13 cellular contexts compared by ENCODE assay signal in genomic region chr18:31679806-31680793, GRCh38. TPM values are rescaled to one million over a fixed set of nuclear protein-coding genes. Genes with fewer than 3 reads are reported as not detected.
DNase-seq lines count a peak whose midpoint lies in the region; ATAC-seq and TF ChIP-seq lines count a peak whose summit lies in the region.
"Had no signal": no experiment of that assay in that cellular context is flagged by ENCODE, and none has a peak within 500 bp of the region (broad histone marks: within the 10 kb centered on the region; RNA-seq: fewer than 3 reads in every experiment).

No MANE protein-coding gene starts in this region.

- no peak overlapping the region for H3K4ac ChIP-seq in H9 (ENCODE audit: low read depth, low read length)

- H3K4me1 ChIP-seq in H9 (ENCODE audit: insufficient read depth, low read length) = peaks cover 21% of the 10 kb centered on the region
- H3K4me1 ChIP-seq in SJCRH30 = no peaks in the 10 kb centered on the region
- H3K4me1 ChIP-seq: prostate gland, upper lobe of right lung had no signal

- H3K27me3 ChIP-seq in H9 (ENCODE audit: insufficient read depth, low read length) = no peaks in the 10 kb centered on the region
- no peaks in the 10 kb centered on the region for H3K27me3 ChIP-seq in SJCRH30
- H3K27me3 ChIP-seq: BLaER1 had no signal

- H3K9ac ChIP-seq in H9 (ENCODE audit: extremely low read depth, insufficient read length, low read length) = no peak overlapping the region
- H3K9ac ChIP-seq: BLaER1 had no signal

- CTCF ChIA-PET in RWPE1 (lab: Yijun Ruan, JAX) = interaction anchor here (0.7 kb wide), 1 partner anchor 243 kb away, joined by 6 read pairs; no protein-coding TSS in a partner anchor

- H4K5ac ChIP-seq in H9 (ENCODE audit: insufficient read length, low read depth, low read length) = no peak overlapping the region

- no peaks in the 10 kb centered on the region for H3K27me3 Mint-ChIP-seq in H9 (ENCODE audit: low read depth)
- H3K27me3 Mint-ChIP-seq in progenitor cell of endocrine pancreas = no peaks in the 10 kb centered on the region

- no peak for ATAC-seq in GM21619 (IDR thresholded peaks at IDR 0.05; ENCODE audit: unreplicated experiment)
- ATAC-seq: activated T-cell treated with anti-CD3 and anti-CD28 coated beads, Interleukin-2, amount 50 U/mL, for 4 hours; upper lobe of right lung had no signal

- H3K4me3 ChIP-seq in fibroblast of mammary gland (ENCODE audit: control insufficient read depth, low read depth, low read length) (no peak overlapping the region), SJCRH30 (no peak overlapping the region)
- H3K4me3 ChIP-seq: BLaER1, prostate gland, upper lobe of right lung had no signal

- no peak for TF ChIP-seq CTCF in H9 (conservative IDR thresholded peaks at IDR 0.05)
- TF ChIP-seq CTCF in RWPE1 (conservative IDR thresholded peaks at IDR 0.05; ENCODE audit: low read depth) = no peak
- TF ChIP-seq CTCF in fibroblast of mammary gland (conservative IDR thresholded peaks at IDR 0.05; ENCODE audit: control insufficient read depth, insufficient read depth, low read depth, low read length) = no peak
- TF ChIP-seq CTCF in progenitor cell of endocrine pancreas (IDR thresholded peaks at IDR 0.05; ENCODE audit: unreplicated experiment) = no peak

- H3K4me2 ChIP-seq in H9 (ENCODE audit: insufficient read depth, insufficient read length, low read length) = no peak overlapping the region
- H3K4me2 ChIP-seq: BLaER1 had no signal

- H3K4me3 Mint-ChIP-seq in H9 = peak overlapping the region in 1 of 2 experiments; percentile 63; a peak in 3 of 5 replicates
- no peak overlapping the region for H3K4me3 Mint-ChIP-seq in progenitor cell of endocrine pancreas (ENCODE audit: low read depth)
- H3K4me3 Mint-ChIP-seq: activated T-cell treated with anti-CD3 and anti-CD28 coated beads, Interleukin-2, amount 50 U/mL, for 4 hours had no signal

- peaks cover 11% of the 10 kb centered on the region for H3K23me2 ChIP-seq in H9 (ENCODE audit: insufficient read length, low read depth, low read length, poor library complexity, severe bottlenecking)

- H2BK15ac ChIP-seq in H9 (ENCODE audit: low read depth, low read length) = no peak overlapping the region

- POLR2A ChIA-PET in RWPE1 (lab: Yijun Ruan, JAX; ENCODE audit: low non-redundant PET) = no interaction called here

- WGBS in H9 (ENCODE audit: extremely low coverage, insufficient read length, low lambda C conversion rate) = no CpG with 5 or more reads among the region's 6 CpGs

- no peaks in the 10 kb centered on the region for H3K36me3 ChIP-seq in SJCRH30
- H3K36me3 ChIP-seq: BLaER1, prostate gland, upper lobe of right lung had no signal

- no peak overlapping the region for H4K91ac ChIP-seq in H9 (ENCODE audit: insufficient read length, low read depth, low read length)

- no peak overlapping the region for H4K8ac ChIP-seq in H9 (replicated peaks; ENCODE audit: insufficient read length, low read depth, low read length)

- no peak overlapping the region for H2BK5ac ChIP-seq in H9 (ENCODE audit: insufficient read length, low read length)

- H2AFZ ChIP-seq in H9 (ENCODE audit: low read length) = no peak overlapping the region

- H3K27ac ChIP-seq in H9 (ENCODE audit: insufficient read length, low read depth, low read length) = no peak overlapping the region
- peak overlapping the region; percentile 66 for H3K27ac ChIP-seq in RWPE1
- H3K27ac ChIP-seq in SJCRH30 = no peak overlapping the region
- H3K27ac ChIP-seq: BLaER1, prostate gland, upper lobe of right lung had no signal

- no peaks in the 10 kb centered on the region for H4K20me1 ChIP-seq in H9 (ENCODE audit: control insufficient read depth, insufficient read depth, insufficient read length)

- peaks cover 41% of the 10 kb centered on the region; the same call in 1 of the 2 replicates for H3K79me2 ChIP-seq in H9 (ENCODE audit: insufficient read depth, low read length)

- no peak overlapping the region for H2BK12ac ChIP-seq in H9 (ENCODE audit: insufficient read length, low read depth, low read length)

- H3K18ac ChIP-seq in H9 (ENCODE audit: insufficient read length, low read depth, low read length) = no peak overlapping the region

- no peak overlapping the region for H3K14ac ChIP-seq in H9 (ENCODE audit: insufficient read depth, low read length)

- no peak overlapping the region for H3T11ph ChIP-seq in H9 (ENCODE audit: low read length)

- no peak overlapping the region for H2BK20ac ChIP-seq in H9 (ENCODE audit: low read depth, low read length, poor library complexity, severe bottlenecking)

- H2AK5ac ChIP-seq in H9 (ENCODE audit: insufficient read length, low read length) = no peak overlapping the region

- no peak overlapping the region for H3K56ac ChIP-seq in H9 (ENCODE audit: insufficient read length, low read depth, low read length)

- no peak overlapping the region for H2BK120ac ChIP-seq in H9 (ENCODE audit: low read depth, low read length, poor library complexity, severe bottlenecking)

- H3K23ac ChIP-seq in H9 (ENCODE audit: insufficient read length, low read depth, low read length) = no peak overlapping the region

- H3K4me1 Mint-ChIP-seq in H9 = peaks cover 55 to 68% of the 10 kb centered on the region in 2 experiments
- peaks cover 57% of the 10 kb centered on the region for H3K4me1 Mint-ChIP-seq in progenitor cell of endocrine pancreas (ENCODE audit: low read depth)

- no peak for DNase-seq in H9
- DNase-seq in RWPE1 (ENCODE audit: low spot score) = no peak
- DNase-seq in fibroblast of mammary gland (ENCODE audit: low read depth) = peak; percentile 35
- no peak for DNase-seq in progenitor cell of endocrine pancreas (ENCODE audit: low spot score, unreplicated experiment)
- no peak for DNase-seq in SJCRH30
- no peak for DNase-seq in mucosa of gallbladder (ENCODE audit: low spot score)
- DNase-seq: activated CD4-positive, alpha-beta T cell treated with anti-CD3 and anti-CD28 coated beads for 4 hours; activated T-cell treated with anti-CD3 and anti-CD28 coated beads, Interleukin-2, amount 50 U/mL, for 4 hours; DMS79 treated with DMSO at 0.1 percent for 48 hours; upper lobe of right lung had no signal

- H3K36me3 Mint-ChIP-seq in H9 (ENCODE audit: insufficient read depth in 1 of 3, low read depth in 3 of 3) (peaks cover 0 to 3% (median 0%) of the 10 kb centered on the region in 3 experiments; a peak in 2 of 7 replicates), progenitor cell of endocrine pancreas (ENCODE audit: insufficient read depth) (no peaks in the 10 kb centered on the region)

- H3K9me3 ChIP-seq in H9 (ENCODE audit: control insufficient read depth, low read depth, low read length) (no peaks in the 10 kb centered on the region), SJCRH30 (replicated peaks) (no peaks in the 10 kb centered on the region)
- H3K9me3 ChIP-seq: BLaER1, prostate gland, upper lobe of right lung had no signal

- peaks cover 11% of the 10 kb centered on the region for H3K79me1 ChIP-seq in H9 (ENCODE audit: insufficient read depth, low read depth, low read length, poor library complexity, severe bottlenecking)

- H3K27ac Mint-ChIP-seq in H9 (peak overlapping the region; percentile 35 to 90 (median 60); a peak in 5 of 7 replicates), progenitor cell of endocrine pancreas (peak overlapping the region; percentile 87)

- H3K9me3 Mint-ChIP-seq in H9 (no peaks in the 10 kb centered on the region), progenitor cell of endocrine pancreas (ENCODE audit: low read depth) (no peaks in the 10 kb centered on the region)
- H3K9me3 Mint-ChIP-seq: activated T-cell treated with anti-CD3 and anti-CD28 coated beads, Interleukin-2, amount 50 U/mL, for 4 hours had no signal

RNA-seq across cellular contexts. Expression of gene B4GALT6, which starts 4.3 kb away (rescaled TPM):
- total RNA-seq in H9 (2021) (34.0 and 34.1 TPM in 2 replicates), progenitor cell of endocrine pancreas (32.2 and 33.1 TPM in 2 replicates), mucosa of gallbladder (16.9 TPM)
- 1.2 and 1.6 TPM in 2 replicates for total RNA-seq in SJCRH30 (2014; rRNA removed; shearing (Covaris generic))
